17 cellular contexts compared by ENCODE assay signal in genomic region chr12:26058308-26058707, GRCh38.
DNase-seq lines count a peak whose midpoint lies in the region; ATAC-seq and TF ChIP-seq lines count a peak whose summit lies in the region.
"Had no signal": no experiment of that assay in that cellular context is flagged by ENCODE, and none has a peak within 500 bp of the region (broad histone marks: within the 10 kb centered on the region; RNA-seq: fewer than 3 reads in every experiment).

No MANE protein-coding gene starts in this region.

- no peak overlapping the region for H3K4me2 ChIP-seq in GM23338

- CTCF ChIA-PET in Caco-2 (lab: Charles Lee): no interaction called here

- TF ChIP-seq CTCF in Caco-2 (IDR thresholded peaks at IDR 0.05; ENCODE audit: insufficient read depth in 1 of 2, low read depth in 1 of 2, low read length in 1 of 2, severe bottlenecking in 1 of 2, unreplicated experiment in 1 of 2) (peak; percentile 12 to 15), GM23338 (conservative IDR thresholded peaks at IDR 0.05; ENCODE audit: low read depth in 2 of 2) (peak; percentile 42 to 49), endodermal cell (conservative IDR thresholded peaks at IDR 0.05) (peak; percentile 61)

- H2AFZ ChIP-seq in GM23338: no peak overlapping the region

- H3K27me3 Mint-ChIP-seq in Caco-2 (ENCODE audit: insufficient read depth, unreplicated experiment): no peaks in the 10 kb centered on the region
- no peaks in the 10 kb centered on the region for H3K27me3 Mint-ChIP-seq in GM23338 (ENCODE audit: insufficient read depth, low read depth, poor library complexity)
- no peaks in the 10 kb centered on the region for H3K27me3 Mint-ChIP-seq in endodermal cell (ENCODE audit: insufficient read depth)

- H3K27me3 ChIP-seq in Caco-2 (replicated peaks; ENCODE audit: control insufficient read depth, insufficient read depth, low read length): no peaks in the 10 kb centered on the region
- H3K27me3 ChIP-seq in GM23338 (ENCODE audit: insufficient read depth): no peaks in the 10 kb centered on the region
- no peaks in the 10 kb centered on the region for H3K27me3 ChIP-seq in NT2/D1 (ENCODE audit: insufficient read depth, insufficient read length)
- H3K27me3 ChIP-seq in endodermal cell (ENCODE audit: control insufficient read depth, insufficient read depth, low read length, poor library complexity, severe bottlenecking): no peaks in the 10 kb centered on the region

- POLR2A ChIA-PET in Caco-2 (lab: Charles Lee): no interaction called here

- H3K9me3 ChIP-seq in Caco-2 (no peaks in the 10 kb centered on the region), NT2/D1 (ENCODE audit: insufficient read depth, low read length) (no peaks in the 10 kb centered on the region), endodermal cell (ENCODE audit: control insufficient read depth, low read length) (peaks cover 12% of the 10 kb centered on the region)
- H3K9me3 ChIP-seq: psoas muscle had no signal

- DNase-seq in Caco-2 (peak in 1 of 2 experiments; percentile 37), GM23338 (ENCODE audit: low spot score) (peak; percentile 22), NT2/D1 (ENCODE audit: low read depth, low spot score) (peak; percentile 20), endodermal cell (no peak), cerebellar nuclear complex (lab: John Stamatoyannopoulos, UW) (no peak)
- DNase-seq in stimulated activated CD4-positive, alpha-beta T cell treated with anti-CD3 and anti-CD28 coated beads, Interleukin-4, amount 100 ng/mL, for 4 hours: no peak
- DNase-seq: central memory CD4-positive, alpha-beta T cell; DMS153; naive thymus-derived CD4-positive, alpha-beta T cell; NCI-H1105; NCI-H2171 treated with DMSO at 0.1 percent for 48 hours; psoas muscle; stimulated activated CD4-positive, alpha-beta T cell treated with anti-CD3 and anti-CD28 coated beads, Interleukin-12 subunit alpha, Interleukin-12 subunit beta, amount 100 ng/mL, for 4 hours had no signal

- H3K9me2 ChIP-seq in GM23338 (ENCODE audit: insufficient read depth): no peaks in the 10 kb centered on the region

- H3K79me2 ChIP-seq in GM23338 (replicated peaks; ENCODE audit: insufficient read depth): peaks cover 5% of the 10 kb centered on the region; the same call in 1 of the 2 replicates

- H3K4me1 ChIP-seq in Caco-2 (peaks cover 7% of the 10 kb centered on the region; the same call in 1 of the 2 replicates), GM23338 (ENCODE audit: insufficient read depth) (peaks cover 4% of the 10 kb centered on the region), NT2/D1 (ENCODE audit: insufficient read depth, insufficient read length) (no peaks in the 10 kb centered on the region), endodermal cell (ENCODE audit: control insufficient read depth, insufficient read depth, low read length) (peaks cover 6% of the 10 kb centered on the region)

- H3K27ac Mint-ChIP-seq in Caco-2 (ENCODE audit: unreplicated experiment) (no peak overlapping the region), GM23338 (no peak overlapping the region), endodermal cell (no peak overlapping the region)
- H3K27ac Mint-ChIP-seq: activated T-helper 2 cell treated with anti-CD3 and anti-CD28 coated beads, Interferon-gamma antibody, Interleukin-2, Interleukin-4, amounts not matched to agents 10 μg/mL and 5 μg/mL and 100 μg/mL, durations not matched to agents 14 hours and 24 hours and 36 hours; naive thymus-derived CD4-positive, alpha-beta T cell had no signal

- no peaks in the 10 kb centered on the region for H3F3A ChIP-seq in GM23338 (replicated peaks; ENCODE audit: low read depth)

- H3K4me3 Mint-ChIP-seq in Caco-2 (ENCODE audit: unreplicated experiment): no peak overlapping the region
- no peak overlapping the region for H3K4me3 Mint-ChIP-seq in GM23338
- no peak overlapping the region for H3K4me3 Mint-ChIP-seq in endodermal cell
- H3K4me3 Mint-ChIP-seq: naive thymus-derived CD4-positive, alpha-beta T cell had no signal

- no TSS peak for BruUV-seq in Caco-2 (replicated peaks; lab: Mats Ljungman, UMichigan)

- H4K20me1 ChIP-seq in GM23338 (replicated peaks; ENCODE audit: insufficient read depth): no peaks in the 10 kb centered on the region

- H3K9me3 Mint-ChIP-seq in Caco-2 (ENCODE audit: unreplicated experiment): no peaks in the 10 kb centered on the region
- no peaks in the 10 kb centered on the region for H3K9me3 Mint-ChIP-seq in GM23338
- peaks cover 3% of the 10 kb centered on the region for H3K9me3 Mint-ChIP-seq in endodermal cell
- H3K9me3 Mint-ChIP-seq: activated T-helper 2 cell treated with anti-CD3 and anti-CD28 coated beads, Interferon-gamma antibody, Interleukin-2, Interleukin-4, amounts not matched to agents 10 μg/mL and 5 μg/mL and 100 μg/mL, durations not matched to agents 14 hours and 24 hours and 36 hours had no signal

- H3K36me3 ChIP-seq in Caco-2 (ENCODE audit: control insufficient read depth, insufficient read depth, low read length): no peaks in the 10 kb centered on the region
- H3K36me3 ChIP-seq in GM23338 (ENCODE audit: insufficient read depth): no peaks in the 10 kb centered on the region
- H3K36me3 ChIP-seq in NT2/D1 (ENCODE audit: insufficient read depth, insufficient read length, low read length): peaks cover 6% of the 10 kb centered on the region
- peaks cover 62% of the 10 kb centered on the region for H3K36me3 ChIP-seq in endodermal cell (ENCODE audit: control insufficient read depth, insufficient read depth, low read length)

- H3K4me3 ChIP-seq in Caco-2 (ENCODE audit: low read depth, low read length) (no peak overlapping the region), GM23338 (no peak overlapping the region), NT2/D1 (ENCODE audit: insufficient read length, low read depth) (no peak overlapping the region), endodermal cell (ENCODE audit: low read length) (no peak overlapping the region)
- H3K4me3 ChIP-seq: psoas muscle, SK-N-MC had no signal

- no peak overlapping the region for H3K9ac ChIP-seq in NT2/D1 (ENCODE audit: insufficient read length, low read depth)
- no peak overlapping the region for H3K9ac ChIP-seq in endodermal cell (ENCODE audit: extremely low read depth, low read length, poor library complexity, severe bottlenecking)

- H3K36me3 Mint-ChIP-seq in Caco-2 (ENCODE audit: insufficient read depth, unreplicated experiment): peaks cover 32% of the 10 kb centered on the region
- peaks cover 12% of the 10 kb centered on the region for H3K36me3 Mint-ChIP-seq in GM23338 (ENCODE audit: low read depth)
- H3K36me3 Mint-ChIP-seq in endodermal cell (ENCODE audit: low read depth): peaks cover 45% of the 10 kb centered on the region
- H3K36me3 Mint-ChIP-seq: naive thymus-derived CD4-positive, alpha-beta T cell had no signal

- intact Hi-C loops in Caco-2 (cut with micrococcal nuclease; ENCODE audit: unreplicated experiment): no loop called here

- H3K27ac ChIP-seq in GM23338 (ENCODE audit: low read depth) (no peak overlapping the region), endodermal cell (ENCODE audit: low read depth, low read length) (no peak overlapping the region)
- H3K27ac ChIP-seq: SK-N-MC had no signal

- WGBS in endodermal cell (ENCODE audit: insufficient coverage in 1 of 2, insufficient read length in 1 of 2), 2 experiments: no CpG with 5 or more reads among the region's 8 CpGs

- H3K4me1 Mint-ChIP-seq in Caco-2 (ENCODE audit: low read depth, unreplicated experiment): peaks cover 6% of the 10 kb centered on the region
- peaks cover 7% of the 10 kb centered on the region; the same call in 2 of the 3 replicates for H3K4me1 Mint-ChIP-seq in GM23338
- H3K4me1 Mint-ChIP-seq in endodermal cell: peaks cover 14% of the 10 kb centered on the region

- ATAC-seq in GM23338 (no peak), GM21447 (IDR thresholded peaks at IDR 0.05; ENCODE audit: unreplicated experiment) (no peak), GM18858 (IDR thresholded peaks at IDR 0.05; ENCODE audit: unreplicated experiment) (no peak)
- ATAC-seq: naive thymus-derived CD4-positive, alpha-beta T cell had no signal

TF ChIP-seq in GM23338, 12 proteins besides CTCF, POLR2A, EP300 and RAD21 (continues in another document):
- no peak for TF ChIP-seq STAT1 (IDR thresholded peaks at IDR 0.05; ENCODE audit: unreplicated experiment)
- no peak for TF ChIP-seq CREB1 (CRISPR knock-in tag; IDR thresholded peaks at IDR 0.05; ENCODE audit: low read depth)
- TF ChIP-seq EZH2phosphoT487 (IDR thresholded peaks at IDR 0.05; ENCODE audit: unreplicated experiment): no peak
- no peak for TF ChIP-seq ZNF331 (CRISPR knock-in tag; IDR thresholded peaks at IDR 0.05; ENCODE audit: low read depth)
- no peak for TF ChIP-seq ETS1 (IDR thresholded peaks at IDR 0.05)
- TF ChIP-seq NANOG (IDR thresholded peaks at IDR 0.05; ENCODE audit: borderline replicate concordance): no peak

Comparison
In these comparisons a context has a peak if more than half of its experiments do, and no peak if none do; other contexts are left out.
1. DNase-seq: peak in GM23338 (single experiment) and NT2/D1 (single experiment); none in endodermal cell (single experiment), cerebellar nuclear complex (0 of 2) and stimulated activated CD4-positive, alpha-beta T cell treated with anti-CD3 and anti-CD28 coated beads, Interleukin-4, amount 100 ng/mL, for 4 hours (0 of 2).
2. Peak in every context shown above with its lines, with median percentiles within 50 percentile points of each other: CTCF ChIP-seq.